In the genomic region with DNA sequence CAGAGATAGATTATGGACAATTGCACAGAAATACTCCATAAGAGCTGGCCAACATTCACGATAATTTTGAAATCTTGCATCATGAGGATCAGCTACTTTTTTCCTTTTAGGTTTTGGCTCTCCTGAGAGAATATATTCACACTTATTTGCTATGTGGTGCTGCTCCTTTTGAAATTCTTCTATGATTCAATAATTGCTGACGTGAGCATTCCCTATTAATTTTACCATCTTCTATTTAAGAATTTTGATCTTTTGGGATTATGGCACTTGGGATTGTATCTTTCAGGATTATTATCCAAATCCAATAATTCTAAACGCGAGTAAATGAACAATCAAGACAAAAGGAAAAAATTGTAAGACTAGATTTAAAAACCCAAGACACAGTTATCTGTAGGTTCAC, we compare ENCODE assay signal across 3 cellular contexts.
TF ChIP-seq lines count a peak whose summit lies in the region.

No MANE protein-coding gene starts in this region.

TF ChIP-seq in HepG2, 621 proteins besides CTCF, POLR2A, EP300 and RAD21:
- TF ChIP-seq MAFF (IDR thresholded peaks at IDR 0.05; ENCODE audit: low read depth, low read length) (peak; percentile 86), NBN (conservative IDR thresholded peaks at IDR 0.05) (no peak), MAFK (conservative IDR thresholded peaks at IDR 0.05 in 1 of 2, IDR thresholded peaks at IDR 0.05 in 1 of 2; ENCODE audit: low read length in 2 of 2) (peak; percentile 82 to 93; a peak in 3 of 4 replicates)

TF ChIP-seq in A549, 52 proteins besides CTCF, POLR2A, EP300 and RAD21:
- no peak for TF ChIP-seq NR3C1 (IDR thresholded peaks at IDR 0.05)
- TF ChIP-seq EHMT2 (IDR thresholded peaks at IDR 0.05; ENCODE audit: low read depth) = no peak
- TF ChIP-seq MAFK (IDR thresholded peaks at IDR 0.05; ENCODE audit: partially characterized antibody) = peak; percentile 82

TF ChIP-seq in IMR-90, 13 proteins besides CTCF, POLR2A, EP300 and RAD21:
- peak; percentile 88 for TF ChIP-seq MAFK (IDR thresholded peaks at IDR 0.05; ENCODE audit: low read depth, low read length)
- no peak for TF ChIP-seq RCOR1 (IDR thresholded peaks at IDR 0.05; ENCODE audit: insufficient replicate concordance, low read length)
